Comparison of ENCODE assay signal across 34 cellular contexts in the genomic region with DNA sequence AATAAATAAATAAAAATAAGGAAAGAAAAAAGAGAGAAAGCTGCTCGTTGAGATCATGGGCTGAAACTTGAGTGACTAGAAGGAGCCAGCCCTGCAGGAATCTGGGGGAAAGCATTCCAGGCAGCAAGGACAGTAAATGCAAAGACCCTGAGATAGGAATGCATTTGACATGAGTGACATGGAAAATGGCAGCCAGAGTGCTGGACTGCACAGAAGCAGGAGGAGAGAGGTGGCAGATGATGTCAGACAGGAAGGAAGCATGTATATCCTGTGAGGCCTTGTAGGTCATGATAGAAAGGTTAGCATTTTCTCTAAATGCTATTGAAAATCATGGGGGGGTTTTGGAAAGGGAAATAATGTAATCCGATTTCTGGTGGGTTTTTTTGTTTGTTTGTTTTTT. TPM values are rescaled to one million over a fixed set of nuclear protein-coding genes. Genes with fewer than 3 reads are reported as not detected.
"Had no signal": no experiment of that assay in that cellular context is flagged by ENCODE, and none has a peak within 500 bp of the region (broad histone marks: within the 10 kb centered on the region; RNA-seq: fewer than 3 reads in every experiment).

No MANE protein-coding gene starts in this region.

- H3K36me3 ChIP-seq: adrenal gland, esophagus squamous epithelium, gastroesophageal sphincter, heart right ventricle, WERI-Rb-1 had no signal

- H3K9me3 Mint-ChIP-seq: activated B cell treated with CpG ODN at 0.5 μM for 24 hours; activated CD4-positive, alpha-beta memory T cell treated with anti-CD3 and anti-CD28 coated beads for 36 hours; activated CD4-positive, alpha-beta T cell treated with anti-CD3 and anti-CD28 coated beads, Interleukin-2, amount 10 ng/mL, durations not matched to agents 24 days and 14 days; activated naive CD4-positive, alpha-beta T cell treated with anti-CD3 and anti-CD28 coated beads, Interleukin-2, amount 10 ng/mL, durations not matched to agents 7 days and 5 days; activated naive CD4-positive, alpha-beta T cell treated with anti-CD3 and anti-CD28 coated beads, Interleukin-2, amount 50 U/mL, for 72 hours; activated T-cell treated with anti-CD3 and anti-CD28 coated beads, Interleukin-2, amount 50 U/mL, for 72 hours; T-helper 2 cell treated with Interferon-gamma antibody and Interleukin-4, amounts not matched to agents 5 μg/mL and 100 μg/mL, for 36 hours had no signal

- H3K36me3 Mint-ChIP-seq: activated CD4-positive, alpha-beta memory T cell treated with anti-CD3 and anti-CD28 coated beads for 36 hours; activated CD8-positive, alpha-beta memory T cell treated with anti-CD3 and anti-CD28 coated beads, Interleukin-2, amount 10 ng/mL, durations not matched to agents 7 days and 5 days; activated naive CD4-positive, alpha-beta T cell treated with anti-CD3 and anti-CD28 coated beads, Interleukin-2, amount 10 ng/mL, durations not matched to agents 7 days and 5 days; activated naive CD4-positive, alpha-beta T cell treated with anti-CD3 and anti-CD28 coated beads, Interleukin-2, amount 50 U/mL, for 72 hours had no signal

- H3K4me1 ChIP-seq: adrenal gland, body of pancreas, esophagus squamous epithelium, gastroesophageal sphincter had no signal

- H3K4me3 Mint-ChIP-seq: activated B cell treated with CpG ODN at 0.5 μM for 24 hours; activated CD4-positive, alpha-beta memory T cell treated with anti-CD3 and anti-CD28 coated beads for 36 hours; activated CD4-positive, alpha-beta T cell treated with anti-CD3 and anti-CD28 coated beads for 36 hours; activated CD4-positive, alpha-beta T cell treated with anti-CD3 and anti-CD28 coated beads, Interleukin-2, amount 10 ng/mL, durations not matched to agents 24 days and 14 days; activated CD8-positive, alpha-beta memory T cell treated with anti-CD3 and anti-CD28 coated beads, Interleukin-2, amount 10 ng/mL, durations not matched to agents 7 days and 5 days; activated CD8-positive, alpha-beta T cell treated with anti-CD3 and anti-CD28 coated beads, Interleukin-2, amount 10 ng/mL, durations not matched to agents 7 days and 5 days; activated naive CD4-positive, alpha-beta T cell treated with anti-CD3 and anti-CD28 coated beads, Interleukin-2, amount 10 ng/mL, durations not matched to agents 7 days and 5 days; activated T-cell treated with anti-CD3 and anti-CD28 coated beads, Interleukin-2, amount 50 U/mL, for 72 hours; T-helper 17 cell; T-helper 2 cell treated with Interferon-gamma antibody and Interleukin-4, amounts not matched to agents 5 μg/mL and 100 μg/mL, for 36 hours had no signal

- H3K27me3 ChIP-seq: adrenal gland, body of pancreas, dorsolateral prefrontal cortex had no signal

- H3K4me3 ChIP-seq: adrenal gland, body of pancreas, dorsolateral prefrontal cortex, esophagus squamous epithelium, gastroesophageal sphincter, heart right ventricle had no signal

- H3K9me3 ChIP-seq: adrenal gland, body of pancreas, esophagus squamous epithelium, gastroesophageal sphincter, heart right ventricle had no signal

- H3K27ac Mint-ChIP-seq: activated B cell treated with CpG ODN at 0.5 μM for 24 hours; activated CD4-positive, alpha-beta memory T cell treated with anti-CD3 and anti-CD28 coated beads for 36 hours; activated CD4-positive, alpha-beta T cell treated with anti-CD3 and anti-CD28 coated beads for 36 hours; activated CD4-positive, alpha-beta T cell treated with anti-CD3 and anti-CD28 coated beads, Interleukin-2, amount 10 ng/mL, durations not matched to agents 24 days and 14 days; activated CD8-positive, alpha-beta memory T cell treated with anti-CD3 and anti-CD28 coated beads, Interleukin-2, amount 10 ng/mL, durations not matched to agents 7 days and 5 days; activated CD8-positive, alpha-beta T cell treated with anti-CD3 and anti-CD28 coated beads, Interleukin-2, amount 10 ng/mL, durations not matched to agents 7 days and 5 days; activated naive CD4-positive, alpha-beta T cell treated with anti-CD3 and anti-CD28 coated beads, Interleukin-2, amount 10 ng/mL, durations not matched to agents 7 days and 5 days; activated T-cell treated with anti-CD3 and anti-CD28 coated beads, Interleukin-2, amount 50 U/mL, for 72 hours; T-helper 17 cell; T-helper 2 cell treated with Interferon-gamma antibody and Interleukin-4, amounts not matched to agents 5 μg/mL and 100 μg/mL, for 36 hours had no signal

- ATAC-seq: activated CD4-positive, alpha-beta T cell treated with anti-CD3 and anti-CD28 coated beads for 36 hours; activated CD8-positive, alpha-beta memory T cell treated with anti-CD3 and anti-CD28 coated beads, Interleukin-2, amount 10 ng/mL, durations not matched to agents 7 days and 5 days; activated CD8-positive, alpha-beta T cell treated with anti-CD3 and anti-CD28 coated beads, Interleukin-2, amount 10 ng/mL, durations not matched to agents 7 days and 5 days; activated naive CD4-positive, alpha-beta T cell treated with anti-CD3 and anti-CD28 coated beads, Interleukin-2, amount 50 U/mL, for 72 hours; activated T-cell treated with anti-CD3 and anti-CD28 coated beads, Interleukin-2, amount 50 U/mL, for 72 hours; body of pancreas; gastroesophageal sphincter; heart right ventricle; T-helper 17 cell had no signal

- H3K4me1 Mint-ChIP-seq: activated B cell treated with CpG ODN at 0.5 μM for 24 hours; activated CD4-positive, alpha-beta T cell treated with anti-CD3 and anti-CD28 coated beads for 36 hours; activated naive CD4-positive, alpha-beta T cell treated with anti-CD3 and anti-CD28 coated beads, Interleukin-2, amount 10 ng/mL, durations not matched to agents 7 days and 5 days had no signal

- H3K27ac ChIP-seq: adrenal gland, body of pancreas, dorsolateral prefrontal cortex, epithelial cell of prostate, esophagus squamous epithelium, gastroesophageal sphincter, heart right ventricle, WERI-Rb-1 had no signal

- DNase-seq: activated B cell treated with CpG ODN at 0.5 μM for 24 hours; activated CD4-positive, alpha-beta memory T cell treated with anti-CD3 and anti-CD28 coated beads for 36 hours; activated CD4-positive, alpha-beta T cell treated with anti-CD3 and anti-CD28 coated beads for 36 hours; activated CD4-positive, alpha-beta T cell treated with anti-CD3 and anti-CD28 coated beads, Interleukin-2, amount 10 ng/mL, durations not matched to agents 24 days and 14 days; activated CD4-positive, CD25-positive, alpha-beta regulatory T cell treated with anti-CD3 and anti-CD28 coated beads, Interleukin-2, amount 50 U/mL, for 72 hours; activated CD8-positive, alpha-beta memory T cell treated with anti-CD3 and anti-CD28 coated beads, Interleukin-2, amount 10 ng/mL, durations not matched to agents 7 days and 5 days; activated CD8-positive, alpha-beta memory T cell treated with anti-CD3 and anti-CD28 coated beads, Interleukin-2, amount 50 U/mL, for 4 hours; activated CD8-positive, alpha-beta T cell treated with anti-CD3 and anti-CD28 coated beads, Interleukin-2, amount 10 ng/mL, durations not matched to agents 7 days and 5 days; activated gamma-delta T cell; activated naive CD4-positive, alpha-beta T cell; activated naive CD4-positive, alpha-beta T cell treated with anti-CD3 and anti-CD28 coated beads, Interleukin-2, amount 10 ng/mL, durations not matched to agents 7 days and 5 days; activated T-cell treated with anti-CD3 and anti-CD28 coated beads, Interleukin-2, amount 50 U/mL, for 1 hour; activated T-cell treated with anti-CD3 and anti-CD28 coated beads, Interleukin-2, amount 50 U/mL, for 72 hours; adrenal gland; amygdala; aorta; body of pancreas; caudate nucleus; cortex of kidney; dorsolateral prefrontal cortex; effector memory CD4-positive, alpha-beta T cell; esophagus squamous epithelium; foreskin melanocyte; heart right ventricle; T-helper 1 cell; T-helper 17 cell; T1000; WERI-Rb-1 had no signal

RNA-seq across cellular contexts. Expression of gene ADRA1B, which starts 29.1 kb away (rescaled TPM):
- total RNA-seq: activated CD4-positive, alpha-beta memory T cell treated with anti-CD3 and anti-CD28 coated beads for 36 hours; activated CD4-positive, alpha-beta T cell treated with anti-CD3 and anti-CD28 coated beads for 36 hours; activated CD4-positive, alpha-beta T cell treated with anti-CD3 and anti-CD28 coated beads, Interleukin-2, amount 10 ng/mL, durations not matched to agents 24 days and 14 days; activated CD8-positive, alpha-beta memory T cell treated with anti-CD3 and anti-CD28 coated beads for 36 hours; activated CD8-positive, alpha-beta T cell treated with anti-CD3 and anti-CD28 coated beads, Interleukin-2, amount 10 ng/mL, durations not matched to agents 7 days and 5 days; activated naive CD4-positive, alpha-beta T cell treated with anti-CD3 and anti-CD28 coated beads, Interleukin-2, amount 50 U/mL, for 72 hours; activated T-cell treated with anti-CD3 and anti-CD28 coated beads, Interleukin-2, amount 50 U/mL, for 72 hours; endothelial cell of umbilical vein; T-helper 17 cell had no signal
